1 cellular context compared by ENCODE assay signal in the genomic region with DNA sequence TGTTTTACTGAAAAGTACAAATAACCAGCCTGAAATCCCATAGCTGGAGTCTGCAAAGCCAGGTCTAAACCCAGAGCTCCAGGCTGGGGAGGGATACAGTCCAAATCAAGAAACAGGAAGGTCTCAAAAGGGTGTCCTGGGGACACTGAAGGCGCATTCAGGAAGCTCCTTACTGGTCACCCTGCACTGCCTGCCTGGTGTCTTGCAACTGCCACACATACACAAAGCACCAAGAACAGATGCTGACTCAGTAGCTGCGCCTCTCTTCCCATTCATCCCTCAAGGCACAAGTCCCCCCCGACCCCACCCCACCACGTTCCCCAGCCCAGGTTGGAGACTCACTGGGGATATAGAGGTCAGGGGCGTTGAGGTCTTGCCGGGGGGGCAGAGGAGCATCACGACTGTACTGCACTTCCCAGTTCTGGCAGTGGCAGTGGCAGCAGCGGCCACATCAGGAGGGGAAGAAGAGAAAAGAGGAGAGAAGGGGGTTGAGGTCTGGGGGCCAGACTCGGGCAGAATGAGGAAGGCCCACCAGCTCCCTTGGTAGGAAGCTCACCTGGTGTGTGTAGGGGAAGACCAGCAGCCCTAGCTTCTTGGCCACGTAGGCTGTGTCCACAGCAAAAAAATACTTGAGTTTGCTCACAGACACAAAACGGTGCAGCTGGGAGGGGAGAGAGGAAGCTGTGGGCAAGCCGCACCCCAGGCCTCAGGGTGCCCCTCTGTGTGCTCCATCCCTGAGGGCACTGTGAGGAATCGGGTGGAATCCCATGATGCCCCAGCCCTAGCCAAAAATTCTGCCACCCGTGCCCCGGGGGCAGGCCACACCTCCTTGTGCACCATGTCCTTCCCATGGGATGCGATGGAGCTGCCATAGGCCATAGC.
TF ChIP-seq lines count a peak whose summit lies in the region.

No MANE protein-coding gene starts in this region.

TF ChIP-seq in WTC11, 78 proteins besides CTCF, POLR2A, EP300 and RAD21 (continued from another document):
- TF ChIP-seq, protein P1, sequence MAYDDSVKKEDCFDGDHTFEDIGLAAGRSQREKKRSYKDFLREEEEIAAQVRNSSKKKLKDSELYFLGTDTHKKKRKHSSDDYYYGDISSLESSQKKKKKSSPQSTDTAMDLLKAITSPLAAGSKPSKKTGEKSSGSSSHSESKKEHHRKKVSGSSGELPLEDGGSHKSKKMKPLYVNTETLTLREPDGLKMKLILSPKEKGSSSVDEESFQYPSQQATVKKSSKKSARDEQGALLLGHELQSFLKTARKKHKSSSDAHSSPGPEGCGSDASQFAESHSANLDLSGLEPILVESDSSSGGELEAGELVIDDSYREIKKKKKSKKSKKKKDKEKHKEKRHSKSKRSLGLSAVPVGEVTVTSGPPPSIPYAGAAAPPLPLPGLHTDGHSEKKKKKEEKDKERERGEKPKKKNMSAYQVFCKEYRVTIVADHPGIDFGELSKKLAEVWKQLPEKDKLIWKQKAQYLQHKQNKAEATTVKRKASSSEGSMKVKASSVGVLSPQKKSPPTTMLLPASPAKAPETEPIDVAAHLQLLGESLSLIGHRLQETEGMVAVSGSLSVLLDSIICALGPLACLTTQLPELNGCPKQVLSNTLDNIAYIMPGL (CRISPR knock-in tag; IDR thresholded peaks at IDR 0.05) = no peak
- TF ChIP-seq RORB (CRISPR knock-in tag; IDR thresholded peaks at IDR 0.05) = no peak
- TF ChIP-seq SOX15 (CRISPR knock-in tag; IDR thresholded peaks at IDR 0.05) = no peak
- no peak for TF ChIP-seq NFATC4 (CRISPR knock-in tag; IDR thresholded peaks at IDR 0.05)
